Comparison of ENCODE assay signal across 19 cellular contexts in the genomic region with DNA sequence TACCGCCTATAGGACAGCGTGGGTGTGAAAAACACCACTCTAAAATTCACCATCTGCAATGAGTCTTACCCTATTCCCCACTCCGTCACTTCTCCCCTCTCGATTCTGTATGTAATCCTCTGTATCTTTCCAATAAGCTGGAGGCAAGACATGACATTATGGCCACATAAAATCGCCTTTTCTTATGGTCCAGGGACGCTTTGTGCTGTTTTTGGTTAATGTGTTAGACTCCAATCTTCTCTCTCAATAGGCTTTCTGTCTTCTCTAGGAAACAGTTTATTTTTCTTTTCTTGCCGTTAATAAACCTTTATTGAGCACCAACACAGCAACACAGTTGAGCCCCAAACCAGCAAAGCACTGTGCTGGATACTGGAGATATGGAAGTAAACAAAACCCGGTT.
"Had no signal": no experiment of that assay in that cellular context is flagged by ENCODE, and none has a peak within 500 bp of the region (broad histone marks: within the 10 kb centered on the region; RNA-seq: fewer than 3 reads in every experiment).

No MANE protein-coding gene starts in this region.

- H3K27ac ChIP-seq: SJCRH30, WERI-Rb-1 had no signal

- ATAC-seq: activated CD8-positive, alpha-beta memory T cell treated with anti-CD3 and anti-CD28 coated beads, Interleukin-2, amount 10 ng/mL, durations not matched to agents 7 days and 5 days; Right ventricle myocardium inferior had no signal

- DNase-seq: activated CD4-positive, alpha-beta T cell treated with anti-CD3 and anti-CD28 coated beads, Interleukin-2, amount 50 U/mL, for 4 hours; activated CD8-positive, alpha-beta memory T cell treated with anti-CD3 and anti-CD28 coated beads, Interleukin-2, amount 10 ng/mL, durations not matched to agents 7 days and 5 days; activated effector memory CD4-positive, alpha-beta T cell treated with Interleukin-2 at 50 U/mL for 16 hours; activated naive CD4-positive, alpha-beta T cell; activated T-cell treated with anti-CD3 and anti-CD28 coated beads, Interleukin-2, amount 50 U/mL, for 24 hours; aorta; central memory CD4-positive, alpha-beta T cell; Kasumi-1; NCI-H1092; NCI-H1930; NK-92 treated with Interleukin-12 subunit alpha and Interleukin-12 subunit beta, amount 100 ng/mL, for 24 hours; OCI-M1; SJCRH30; WERI-Rb-1 had no signal

- H3K4me3 ChIP-seq: SJCRH30 had no signal

- H3K9me3 ChIP-seq: SJCRH30 had no signal

- H3K27ac Mint-ChIP-seq: activated CD4-positive, alpha-beta T cell treated with anti-CD3 and anti-CD28 coated beads for 36 hours; activated CD8-positive, alpha-beta memory T cell treated with anti-CD3 and anti-CD28 coated beads, Interleukin-2, amount 10 ng/mL, durations not matched to agents 7 days and 5 days; activated naive CD4-positive, alpha-beta T cell treated with anti-CD3 and anti-CD28 coated beads, Interleukin-2, amount 50 U/mL, for 24 hours; activated T-helper 1 cell treated with anti-CD3 and anti-CD28 coated beads, Interleukin-12 subunit alpha, Interleukin-12 subunit beta, Interleukin-2, Interleukin-4 antibody, amounts not matched to agents 30 ng/mL and 10 ng/mL and 1 ng/mL, durations not matched to agents 14 hours and 24 hours and 36 hours; T-helper 2 cell treated with Interferon-gamma antibody and Interleukin-4, amounts not matched to agents 5 μg/mL and 100 μg/mL, for 36 hours had no signal

- H3K36me3 ChIP-seq: SJCRH30, WERI-Rb-1 had no signal

- H3K4me1 ChIP-seq: SJCRH30 had no signal

- H3K4me1 Mint-ChIP-seq: activated naive CD4-positive, alpha-beta T cell treated with anti-CD3 and anti-CD28 coated beads, Interleukin-2, amount 50 U/mL, for 24 hours had no signal

- H3K27me3 ChIP-seq: SJCRH30 had no signal

- H3K4me3 Mint-ChIP-seq: activated CD4-positive, alpha-beta T cell treated with anti-CD3 and anti-CD28 coated beads for 36 hours; activated CD8-positive, alpha-beta memory T cell treated with anti-CD3 and anti-CD28 coated beads, Interleukin-2, amount 10 ng/mL, durations not matched to agents 7 days and 5 days; activated naive CD4-positive, alpha-beta T cell treated with anti-CD3 and anti-CD28 coated beads, Interleukin-2, amount 50 U/mL, for 24 hours; activated T-cell treated with anti-CD3 and anti-CD28 coated beads, Interleukin-2, amount 50 U/mL, for 24 hours; activated T-helper 1 cell treated with anti-CD3 and anti-CD28 coated beads, Interleukin-12 subunit alpha, Interleukin-12 subunit beta, Interleukin-2, Interleukin-4 antibody, amounts not matched to agents 30 ng/mL and 10 ng/mL and 1 ng/mL, durations not matched to agents 14 hours and 24 hours and 36 hours; T-helper 2 cell treated with Interferon-gamma antibody and Interleukin-4, amounts not matched to agents 5 μg/mL and 100 μg/mL, for 36 hours had no signal
